1 cellular context compared by ENCODE assay signal in the genomic region with DNA sequence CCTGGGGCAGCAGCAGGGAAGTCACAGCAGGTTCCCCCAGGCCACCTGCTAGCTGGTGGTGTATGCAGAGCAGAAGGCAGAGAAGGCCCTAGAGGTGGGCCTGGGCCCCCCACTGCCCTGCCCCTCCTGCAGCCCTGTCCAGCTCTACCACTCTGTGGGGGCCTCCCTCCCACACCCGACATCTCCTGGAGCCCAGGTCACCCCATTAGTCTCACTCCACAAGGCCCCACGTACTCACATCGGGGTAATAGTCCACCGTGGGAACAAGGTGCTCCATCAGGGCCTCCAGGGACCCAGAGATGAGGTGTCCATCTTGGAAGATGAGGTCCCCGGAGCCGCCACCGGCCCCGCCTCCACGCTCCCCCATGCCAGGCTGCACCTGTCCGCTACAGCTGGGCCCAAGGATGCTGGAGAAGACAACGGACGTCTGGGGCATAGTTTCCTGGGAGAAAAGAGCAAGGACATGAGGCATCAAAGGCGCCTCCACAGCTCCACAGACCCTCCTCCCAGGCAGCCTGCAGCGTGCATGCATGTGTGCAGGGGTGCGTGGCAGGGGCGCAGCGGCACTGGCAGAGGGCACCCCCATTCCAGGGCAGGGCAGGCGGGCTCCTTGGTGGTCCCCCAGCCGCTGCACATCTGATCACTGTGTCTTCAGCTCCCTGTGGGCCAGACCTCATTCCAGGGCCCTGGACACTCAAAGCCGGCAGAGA.
TF ChIP-seq lines count a peak whose summit lies in the region.

No MANE protein-coding gene starts in this region.

TF ChIP-seq in HepG2, 621 proteins besides CTCF, POLR2A, EP300 and RAD21 (continued from another document):
- TF ChIP-seq ZNF672 (CRISPR knock-in tag; IDR thresholded peaks at IDR 0.05) (no peak), FOXA1 (IDR thresholded peaks at IDR 0.05) (no peak), FOXA1 (CRISPR knock-in tag; IDR thresholded peaks at IDR 0.05) (no peak), MIXL1 (CRISPR knock-in tag; IDR thresholded peaks at IDR 0.05) (no peak), ZSCAN22 (CRISPR knock-in tag; IDR thresholded peaks at IDR 0.05) (no peak), NFKBIZ (CRISPR knock-in tag; IDR thresholded peaks at IDR 0.05) (no peak), ZNF850 (CRISPR knock-in tag; conservative IDR thresholded peaks at IDR 0.05) (no peak), ZNF17 (CRISPR knock-in tag; IDR thresholded peaks at IDR 0.05) (no peak), MXI1 (IDR thresholded peaks at IDR 0.05; ENCODE audit: borderline replicate concordance, low read depth, low read length) (no peak)
